In the genomic region with DNA sequence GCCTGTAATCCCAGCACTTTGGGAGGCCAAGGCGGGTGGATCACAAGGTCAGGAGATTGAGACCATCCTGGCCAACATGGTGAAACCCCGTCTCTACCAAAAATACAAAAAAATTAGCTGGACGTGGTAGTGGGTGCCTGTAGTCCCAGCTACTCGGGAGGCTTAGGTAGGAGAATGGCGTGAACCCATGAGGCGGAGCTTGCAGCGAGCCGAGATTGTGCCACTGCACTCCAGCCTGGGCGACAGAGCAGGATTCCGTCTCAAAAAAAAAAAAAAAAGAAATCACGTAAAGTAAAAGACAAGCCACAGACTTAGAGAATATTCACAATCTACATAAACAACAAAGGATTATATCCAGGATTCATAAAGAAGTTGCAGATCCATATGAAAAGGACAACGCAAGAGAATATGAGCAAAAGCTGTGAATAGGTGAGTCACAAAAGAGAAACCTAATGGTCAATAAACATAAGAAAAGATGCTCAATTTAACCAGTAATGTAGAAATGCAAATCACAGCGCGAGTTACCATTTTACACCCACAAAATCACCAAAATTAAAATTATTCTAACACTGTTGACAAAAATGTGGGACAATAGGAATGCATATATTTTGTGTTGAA, we compare ENCODE assay signal across 1 cellular context. TPM values are rescaled to one million over a fixed set of nuclear protein-coding genes. Genes with fewer than 3 reads are reported as not detected.
"Had no signal": no experiment of that assay in that cellular context is flagged by ENCODE, and none has a peak within 500 bp of the region (broad histone marks: within the 10 kb centered on the region; RNA-seq: fewer than 3 reads in every experiment).

No MANE protein-coding gene starts in this region.

RNA-seq across cellular contexts. Expression of a gene that starts 22.2 kb away (rescaled TPM):
- total RNA-seq: ascending aorta had no signal
